8 cellular contexts compared by ENCODE assay signal in the genomic region with DNA sequence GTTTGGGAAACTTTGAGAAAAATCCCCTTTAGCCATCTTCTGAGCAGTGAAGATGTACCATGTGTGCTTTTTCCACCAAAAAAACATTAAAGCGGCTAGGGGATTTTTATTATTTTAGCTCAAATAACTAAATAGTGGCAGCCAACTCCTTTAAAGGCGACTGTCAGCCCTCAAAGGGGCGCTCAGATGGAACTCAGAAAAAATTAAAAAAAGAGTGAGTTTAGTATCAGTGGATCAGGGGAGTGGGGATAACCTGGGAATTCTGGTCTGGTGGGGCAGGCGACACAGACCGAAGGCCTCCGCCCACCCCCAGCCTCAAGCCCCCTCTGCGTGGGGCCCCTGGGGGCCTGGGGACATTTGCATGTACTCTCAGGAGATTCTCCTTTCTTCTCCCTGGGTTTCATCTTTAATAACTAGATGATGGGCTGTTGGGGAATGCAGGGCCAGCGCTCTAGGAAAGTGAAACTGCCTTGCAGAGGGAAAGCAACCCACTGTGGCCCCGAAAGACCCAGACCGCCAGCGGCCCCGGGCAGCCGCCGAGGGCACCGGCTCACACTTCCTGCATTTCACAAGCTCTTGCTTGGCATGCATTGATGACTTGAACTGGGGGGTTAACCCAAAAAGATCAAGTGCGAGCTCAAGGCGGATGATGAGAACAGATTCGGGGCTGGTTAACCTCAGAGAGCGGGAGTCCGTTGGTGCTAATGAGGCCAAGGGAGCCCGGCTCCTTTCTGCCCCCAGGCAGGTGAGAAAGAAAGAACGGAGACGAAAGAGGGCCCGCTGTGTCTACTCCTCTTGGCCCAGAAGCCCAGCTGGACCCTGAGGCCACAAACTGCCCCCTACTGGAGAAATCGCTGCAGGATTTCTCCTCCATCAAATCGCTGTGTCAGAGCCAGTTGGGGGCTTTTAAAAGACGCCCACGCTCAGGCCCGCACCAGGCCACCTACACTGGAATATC. TPM values are rescaled to one million over a fixed set of nuclear protein-coding genes. Genes with fewer than 3 reads are reported as not detected.
DNase-seq lines count a peak whose midpoint lies in the region; ATAC-seq and TF ChIP-seq lines count a peak whose summit lies in the region.

No MANE protein-coding gene starts in this region.

- H3K4me3 ChIP-seq in GM12865 (ENCODE audit: low read depth, low read length) (peak overlapping the region; percentile 91), GM23248 (peak overlapping the region; percentile 71), lower lobe of right lung (peak overlapping the region; percentile 46), upper lobe of right lung (peak overlapping the region; percentile 40), gastroesophageal sphincter (peak overlapping the region in 1 of 2 donors; percentile 44)

- peak; percentile 37 for TF ChIP-seq CTCF in GM12865 (IDR thresholded peaks at IDR 0.05; ENCODE audit: insufficient read depth, low read depth, low read length, missing control alignments)
- TF ChIP-seq CTCF in lower lobe of right lung (IDR thresholded peaks at IDR 0.05): no peak
- no peak for TF ChIP-seq CTCF in upper lobe of right lung (IDR thresholded peaks at IDR 0.05)
- TF ChIP-seq CTCF in gastroesophageal sphincter (IDR thresholded peaks at IDR 0.05): peak in 1 of 4 experiments; percentile 43

- H3F3A ChIP-seq in GM23248 (ENCODE audit: insufficient read depth): 0 out of 2 replicates have a peak, but pooled peaks cover 6% of the 10 kb centered on the region

- 31 to 42% methylated on average over 28 to 29 of the region's 29 CpGs for WGBS in GM23248 (ENCODE audit: low coverage in 1 of 2, low lambda C conversion rate in 2 of 2, missing lambda C conversion rate in 2 of 2), 2 experiments
- WGBS in gastroesophageal sphincter (ENCODE audit: low coverage in 1 of 2), 2 donors: 53 to 68% methylated on average over 6 to 8 of the region's 29 CpGs

- in situ Hi-C loops in GM23248 (cut with MboI): no loop called here

- H3K9me2 ChIP-seq in GM23248 (ENCODE audit: insufficient read depth): no peaks in the 10 kb centered on the region

- TF ChIP-seq EP300 in gastroesophageal sphincter (IDR thresholded peaks at IDR 0.05): no peak

- H3K4me1 ChIP-seq in GM23248 (ENCODE audit: insufficient read depth) (no peaks in the 10 kb centered on the region), lower lobe of right lung (peaks cover 16% of the 10 kb centered on the region), upper lobe of right lung (peaks cover 12% of the 10 kb centered on the region), gastroesophageal sphincter (peaks cover 0 to 8% (median 0%) of the 10 kb centered on the region in 3 donors)

- H3K9me3 ChIP-seq in GM23248 (ENCODE audit: low read depth): no peaks in the 10 kb centered on the region
- peaks cover 14% of the 10 kb centered on the region for H3K9me3 ChIP-seq in lower lobe of right lung
- peaks cover 8% of the 10 kb centered on the region for H3K9me3 ChIP-seq in upper lobe of right lung
- H3K9me3 ChIP-seq in gastroesophageal sphincter: peaks cover 0 to 20% (median 0%) of the 10 kb centered on the region in 3 donors

- peak overlapping the region; percentile 54 for H3K9ac ChIP-seq in GM23248

- intact Hi-C loops in lower lobe of right lung (cut with DNase I) (no loop called here), upper lobe of right lung (cut with DNase I) (no loop called here)

- peak overlapping the region; percentile 86 for H2AFZ ChIP-seq in GM23248

- DNase-seq in GM12865 (ENCODE audit: low read depth) (peak; percentile 90), GM23248 (peak; percentile 59), NOMO-1 (lab: John Stamatoyannopoulos, UW; ENCODE audit: unreplicated experiment in 2 of 2) (peak; percentile 75 to 85), amniotic epithelial cell (ENCODE audit: low read depth) (peak; percentile 42), lower lobe of right lung (peak; percentile 64), upper lobe of right lung (no peak), NCI-H510A treated with DMSO at 0.1 percent for 48 hours (lab: John Stamatoyannopoulos, UW) (no peak)

- H3K27ac ChIP-seq in GM23248: no peak overlapping the region
- peak overlapping the region; percentile 53 for H3K27ac ChIP-seq in lower lobe of right lung
- H3K27ac ChIP-seq in upper lobe of right lung: peak overlapping the region; percentile 42
- H3K27ac ChIP-seq in gastroesophageal sphincter: peak overlapping the region in 1 of 4 donors; percentile 34

- no peaks in the 10 kb centered on the region for H3K36me3 ChIP-seq in GM23248 (ENCODE audit: low read depth)
- H3K36me3 ChIP-seq in lower lobe of right lung: no peaks in the 10 kb centered on the region
- H3K36me3 ChIP-seq in upper lobe of right lung: no peaks in the 10 kb centered on the region
- no peaks in the 10 kb centered on the region for H3K36me3 ChIP-seq in gastroesophageal sphincter

- peaks cover 5% of the 10 kb centered on the region; the same call in 1 of the 2 replicates for H3K27me3 ChIP-seq in GM23248 (replicated peaks; ENCODE audit: insufficient read depth)
- H3K27me3 ChIP-seq in lower lobe of right lung (ENCODE audit: low read depth): no peaks in the 10 kb centered on the region
- H3K27me3 ChIP-seq in upper lobe of right lung: no peaks in the 10 kb centered on the region
- H3K27me3 ChIP-seq in gastroesophageal sphincter: no peaks in the 10 kb centered on the region

- no peak for TF ChIP-seq POLR2A in gastroesophageal sphincter (IDR thresholded peaks at IDR 0.05)

- no peaks in the 10 kb centered on the region for H3K79me2 ChIP-seq in GM23248 (ENCODE audit: insufficient read depth)

- ATAC-seq in lower lobe of right lung: peak; percentile 76 to 78
- ATAC-seq in upper lobe of right lung: peak; percentile 72
- no peak for ATAC-seq in gastroesophageal sphincter

- H3K4me2 ChIP-seq in GM23248 (ENCODE audit: unreplicated experiment): peak overlapping the region; percentile 69

- no peaks in the 10 kb centered on the region for H4K20me1 ChIP-seq in GM23248 (ENCODE audit: insufficient read depth)

RNA-seq across cellular contexts. Expression of a gene that starts 7.3 kb away (rescaled TPM):
- total RNA-seq in GM23248 (2014; rRNA removed; shearing (Covaris generic)): not detected in 2 replicates
- 0.56 TPM in 1 of 2 replicates, not detected in the other for polyA plus RNA-seq in GM23248 (2016; fragmentation: Nextera tagmentation; extraction: Ambion mirVana)
- 6.7 TPM for total RNA-seq in lower lobe of right lung
- total RNA-seq in upper lobe of right lung: 4.9 TPM
- 10 to 100 TPM in 1 of 4 donors, 1 to 10 TPM in 3; 2.6 to 16.8 (median 3.2) TPM for total RNA-seq in gastroesophageal sphincter

Comparison
In these comparisons a context has a peak if more than half of its experiments do, and no peak if none do; other contexts are left out.
1. DNase-seq: peak in GM12865 (single experiment), GM23248 (single experiment), NOMO-1 (2 of 2), amniotic epithelial cell (single experiment) and lower lobe of right lung (single experiment); none in upper lobe of right lung (single experiment) and NCI-H510A treated with DMSO at 0.1 percent for 48 hours (single experiment).